ENCODE assay signal across 17 cellular contexts in the genomic region with DNA sequence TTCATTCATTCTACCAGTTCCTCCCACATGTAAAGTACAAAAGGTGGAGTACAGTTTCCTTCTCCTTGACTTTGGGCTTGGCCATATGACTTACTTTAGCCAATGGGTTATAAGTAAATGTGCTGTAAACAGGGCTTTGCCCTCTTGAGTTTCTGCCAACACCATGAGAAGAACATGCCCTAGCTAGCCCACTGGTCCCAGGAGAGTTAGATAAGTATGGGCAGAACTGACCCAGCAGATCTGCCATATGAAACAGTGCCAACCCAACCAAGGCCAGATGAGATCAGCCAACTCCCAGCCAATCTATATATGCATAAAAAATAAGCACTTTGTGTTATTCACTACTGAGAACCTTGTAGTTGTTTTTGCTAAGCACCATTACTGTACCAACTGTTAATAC. TPM values are rescaled to one million over a fixed set of nuclear protein-coding genes. Genes with fewer than 3 reads are reported as not detected.
DNase-seq lines count a peak whose midpoint lies in the region; ATAC-seq, FAIRE-seq and TF ChIP-seq lines count a peak whose summit lies in the region.
"Had no signal": no experiment of that assay in that cellular context is flagged by ENCODE, and none has a peak within 500 bp of the region (broad histone marks: within the 10 kb centered on the region; RNA-seq: fewer than 3 reads in every experiment).

No MANE protein-coding gene starts in this region.

- H3K9me3 ChIP-seq in HEK293 (ENCODE audit: control insufficient read depth, insufficient read depth, low read depth, low read length) (no peaks in the 10 kb centered on the region), small intestine (ENCODE audit: control insufficient read depth, low read depth) (no peaks in the 10 kb centered on the region)
- H3K9me3 ChIP-seq: testis had no signal

- H3K36me3 ChIP-seq in HEK293 (ENCODE audit: control insufficient read depth in 2 of 2, insufficient read depth in 1 of 2, low read length in 2 of 2) (peaks cover 20 to 23% of the 10 kb centered on the region in 2 experiments), small intestine (ENCODE audit: control insufficient read depth in 2 of 2, insufficient read depth in 2 of 2, low read length in 2 of 2) (peaks cover 0 to 2% of the 10 kb centered on the region in 2 donors)

- DNase-seq in NCI-H2171 treated with DMSO at 0.1 percent for 48 hours (lab: John Stamatoyannopoulos, UW) (peak; percentile 78), cardiac fibroblast (ENCODE audit: low read depth in 2 of 2) (peak; percentile 33 to 81), small intestine (peak; percentile 3), MV-4-11 (lab: John Stamatoyannopoulos, UW) (no peak), T-helper 2 cell (no peak)
- DNase-seq: activated CD4-positive, CD25-positive, alpha-beta regulatory T cell treated with anti-CD3 and anti-CD28 coated beads, Interleukin-2, amount 50 U/mL, for 72 hours; activated T-cell treated with anti-CD3 and anti-CD28 coated beads, Interleukin-2, amount 50 U/mL, for 72 hours; DND-41; HFFc6; Karpas-422; natural killer cell; NCI-H82; right cardiac atrium; testis had no signal

- POLR2A ChIA-PET in HEK293 (lab: Yijun Ruan, JAX), result no interaction called here

- CTCF ChIA-PET in HEK293 (lab: Yijun Ruan, JAX), result interaction anchor here (0.6 kb wide), 1 partner anchor 349 kb away, joined by 6 read pairs; no protein-coding TSS in a partner anchor

- no peak for ATAC-seq in GM19452 (IDR thresholded peaks at IDR 0.05; ENCODE audit: unreplicated experiment)
- ATAC-seq: activated T-cell treated with anti-CD3 and anti-CD28 coated beads, Interleukin-2, amount 50 U/mL, for 72 hours; natural killer cell; SK-N-SH treated with all-trans-retinoic acid at 6 μM for 48 hours had no signal

- TF ChIP-seq CTCF in HEK293 (tag by site-specific recombination; IDR thresholded peaks at IDR 0.05) (no peak), cardiac fibroblast (IDR thresholded peaks at IDR 0.05; ENCODE audit: low read depth, low read length) (no peak)

- no peaks in the 10 kb centered on the region for H3K27me3 ChIP-seq in small intestine (ENCODE audit: control insufficient read depth in 2 of 2, insufficient read depth in 2 of 2, low read length in 2 of 2)
- H3K27me3 ChIP-seq: testis had no signal

- H3K4me3 ChIP-seq in HEK293 (ENCODE audit: low read depth, low read length) (no peak overlapping the region), cardiac fibroblast (replicated peaks in 1 of 2; ENCODE audit: low read depth in 2 of 2, low read length in 2 of 2) (no peak overlapping the region), small intestine (ENCODE audit: low read depth in 1 of 2, low read length in 2 of 2) (no peak overlapping the region)
- H3K4me3 ChIP-seq: testis had no signal

- H3K4me1 ChIP-seq in HEK293 (ENCODE audit: control insufficient read depth, insufficient read depth, low read length) (no peaks in the 10 kb centered on the region), small intestine (ENCODE audit: control insufficient read depth in 2 of 2, insufficient read depth in 1 of 2, low read depth in 1 of 2, low read length in 1 of 2) (no peaks in the 10 kb centered on the region)
- H3K4me1 ChIP-seq: testis had no signal

- H3K27ac ChIP-seq in HEK293 (ENCODE audit: extremely low read depth, low read depth, low read length) (no peak overlapping the region), small intestine (ENCODE audit: low read depth in 1 of 2, low read length in 1 of 2) (no peak overlapping the region)
- H3K27ac ChIP-seq: testis had no signal

- no peak for FAIRE-seq in small intestine (lab: Jason Lieb, UNC)

TF ChIP-seq in HEK293, 187 proteins besides CTCF, POLR2A, EP300 and RAD21:
- TF ChIP-seq ZNF366 (tag by site-specific recombination; conservative IDR thresholded peaks at IDR 0.05), result 0 out of 2 replicates have a peak, but pooled peaks have one; percentile 11
- no peak for TF ChIP-seq YY2 (tag by site-specific recombination; IDR thresholded peaks at IDR 0.05)
- TF ChIP-seq ZNF292 (tag by site-specific recombination; IDR thresholded peaks at IDR 0.05; ENCODE audit: borderline replicate concordance, low read depth), result no peak
- TF ChIP-seq ZNF629 (tag by site-specific recombination; IDR thresholded peaks at IDR 0.05), result 0 out of 2 replicates have a peak, but pooled peaks have one; percentile 14
- TF ChIP-seq ZNF600 (tag by site-specific recombination; IDR thresholded peaks at IDR 0.05), result 0 out of 2 replicates have a peak, but pooled peaks have one; percentile 48
- TF ChIP-seq, protein P1, sequence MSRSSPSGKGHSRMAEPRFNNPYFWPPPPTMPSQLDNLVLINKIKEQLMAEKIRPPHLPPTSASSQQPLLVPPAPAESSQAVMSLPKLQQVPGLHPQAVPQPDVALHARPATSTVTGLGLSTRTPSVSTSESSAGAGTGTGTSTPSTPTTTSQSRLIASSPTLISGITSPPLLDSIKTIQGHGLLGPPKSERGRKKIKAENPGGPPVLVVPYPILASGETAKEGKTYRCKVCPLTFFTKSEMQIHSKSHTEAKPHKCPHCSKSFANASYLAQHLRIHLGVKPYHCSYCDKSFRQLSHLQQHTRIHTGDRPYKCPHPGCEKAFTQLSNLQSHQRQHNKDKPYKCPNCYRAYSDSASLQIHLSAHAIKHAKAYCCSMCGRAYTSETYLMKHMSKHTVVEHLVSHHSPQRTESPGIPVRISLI (tag by site-specific recombination; IDR thresholded peaks at IDR 0.05), result 0 out of 2 replicates have a peak, but pooled peaks have one; percentile 15
TF ChIP-seq in HEK293: peak in this region for 4.

RNA-seq across cellular contexts. Expression of gene ZC3H8, which starts 25.5 kb away (rescaled TPM):
- polyA plus RNA-seq in small intestine, result 1 to 10 TPM; 3.5 to 9.1 (median 8.9) TPM

RNA-seq across cellular contexts. Expression of gene ZC3H6, which starts 46.0 kb away (rescaled TPM):
- polyA plus RNA-seq in small intestine, result 1 to 10 TPM; 1.6 to 2.7 (median 1.8) TPM

Comparison
In these comparisons a context has a peak if more than half of its experiments do, and no peak if none do; other contexts are left out.
1. DNase-seq: peak in NCI-H2171 treated with DMSO at 0.1 percent for 48 hours (single experiment), cardiac fibroblast (2 of 2) and small intestine (single experiment); none in MV-4-11 (single experiment) and T-helper 2 cell (0 of 5).